Comparison of ENCODE assay signal across 1 cellular context in the genomic region with DNA sequence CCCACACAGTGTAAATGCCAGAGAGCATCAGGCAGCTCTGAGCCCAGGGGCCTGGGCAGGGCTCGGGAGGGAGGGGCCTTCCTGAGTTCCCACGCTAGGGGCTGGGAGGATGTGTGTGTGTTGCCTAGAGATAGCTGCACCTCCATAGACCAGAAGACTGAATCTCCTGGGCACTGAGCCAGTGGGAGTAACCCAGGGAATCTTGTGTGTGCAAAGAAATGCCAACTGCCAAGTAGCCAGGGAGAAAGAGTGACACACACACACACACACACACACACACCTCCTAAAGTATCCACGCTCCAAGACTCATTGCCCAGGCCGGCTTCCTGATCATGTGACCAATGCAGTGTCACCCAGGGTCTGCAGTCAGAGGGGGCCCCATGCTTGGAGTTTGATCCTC.
TF ChIP-seq lines count a peak whose summit lies in the region.

No MANE protein-coding gene starts in this region.

TF ChIP-seq in HCT116, 20 proteins besides CTCF, POLR2A, EP300 and RAD21 (continued from another document):
- TF ChIP-seq EZH2phosphoT487 (IDR thresholded peaks at IDR 0.05; ENCODE audit: borderline replicate concordance) (no peak), ZNF274 (IDR thresholded peaks at IDR 0.05; ENCODE audit: low read depth, low read length) (no peak), SRF (IDR thresholded peaks at IDR 0.05; ENCODE audit: low read depth) (no peak), MAX (IDR thresholded peaks at IDR 0.05) (no peak), EGR1 (IDR thresholded peaks at IDR 0.05; ENCODE audit: low read depth) (no peak), EZH2 (IDR thresholded peaks at IDR 0.05) (no peak), CEBPB (IDR thresholded peaks at IDR 0.05; ENCODE audit: low read depth) (no peak), CBX3 (IDR thresholded peaks at IDR 0.05; ENCODE audit: low read depth) (no peak), ELF1 (IDR thresholded peaks at IDR 0.05; ENCODE audit: borderline replicate concordance, low read depth) (no peak), POLR2AphosphoS5 (IDR thresholded peaks at IDR 0.05; ENCODE audit: low read depth, low read length) (no peak)
TF ChIP-seq in HCT116: peak in this region for 0.
